ENCODE assay signal across 8 cellular contexts in genomic region chr16:56610017-56610608, GRCh38. TPM values are rescaled to one million over a fixed set of nuclear protein-coding genes. Genes with fewer than 3 reads are reported as not detected.
DNase-seq lines count a peak whose midpoint lies in the region; ATAC-seq and TF ChIP-seq lines count a peak whose summit lies in the region.

No MANE protein-coding gene starts in this region.

- no peaks in the 10 kb centered on the region for H3K36me3 Mint-ChIP-seq in activated CD8-positive, alpha-beta memory T cell treated with anti-CD3 and anti-CD28 coated beads, Interleukin-2, amount 10 ng/mL, durations not matched to agents 7 days and 5 days

- CTCF ChIA-PET in activated CD8-positive, alpha-beta memory T cell treated with anti-CD3 and anti-CD28 coated beads, Interleukin-2, amount 10 ng/mL, durations not matched to agents 7 days and 5 days (lab: Charles Lee) = interaction anchor here (0.8 to 2.7 kb wide), 3 partner anchors 9 to 92 kb away, joined by 3 to 10 read pairs (median 6); no protein-coding TSS in a partner anchor

- H3K79me2 ChIP-seq in osteoblast (ENCODE audit: insufficient read depth, low read length) = no peaks in the 10 kb centered on the region

- TF ChIP-seq EP300 in tibial nerve (IDR thresholded peaks at IDR 0.05) = peak; percentile 33 to 86

- H4K20me1 ChIP-seq in osteoblast (ENCODE audit: insufficient read depth, low read length) = no peaks in the 10 kb centered on the region

- H3K4me1 Mint-ChIP-seq in activated CD8-positive, alpha-beta memory T cell treated with anti-CD3 and anti-CD28 coated beads, Interleukin-2, amount 10 ng/mL, durations not matched to agents 7 days and 5 days = peaks cover 66% of the 10 kb centered on the region

- peak overlapping the region; percentile 94 for H3K27ac Mint-ChIP-seq in activated CD8-positive, alpha-beta memory T cell treated with anti-CD3 and anti-CD28 coated beads, Interleukin-2, amount 10 ng/mL, durations not matched to agents 7 days and 5 days

- H3K27me3 ChIP-seq in osteoblast (ENCODE audit: insufficient read depth, low read length) (no peaks in the 10 kb centered on the region), tibial nerve (no peaks in the 10 kb centered on the region)

- TF ChIP-seq CTCF in osteoblast (IDR thresholded peaks at IDR 0.05; ENCODE audit: extremely low read depth, low read depth, low read length) = no peak
- TF ChIP-seq CTCF in tibial nerve (IDR thresholded peaks at IDR 0.05) = no peak

- peak; percentile 17 for ATAC-seq in activated CD8-positive, alpha-beta memory T cell treated with anti-CD3 and anti-CD28 coated beads, Interleukin-2, amount 10 ng/mL, durations not matched to agents 7 days and 5 days
- no peak for ATAC-seq in GM18511 (IDR thresholded peaks at IDR 0.05; ENCODE audit: unreplicated experiment)

- H3K4me3 ChIP-seq in osteoblast (ENCODE audit: insufficient read depth, low read length) (peak overlapping the region; percentile 79), tibial nerve (peak overlapping the region; percentile 62 to 69 (median 66))

- H3K4me2 ChIP-seq in osteoblast (ENCODE audit: insufficient read depth, low read length) = peak overlapping the region; percentile 83

- peak overlapping the region; percentile 11 for H2AFZ ChIP-seq in osteoblast (ENCODE audit: low read length)

- H3K36me3 ChIP-seq in osteoblast (ENCODE audit: insufficient read depth, low read length) (no peaks in the 10 kb centered on the region), tibial nerve (peaks cover 0 to 5% (median 0%) of the 10 kb centered on the region in 3 donors)

- H3K27me3 Mint-ChIP-seq in activated CD8-positive, alpha-beta memory T cell treated with anti-CD3 and anti-CD28 coated beads, Interleukin-2, amount 10 ng/mL, durations not matched to agents 7 days and 5 days = no peaks in the 10 kb centered on the region

- H3K4me3 Mint-ChIP-seq in activated CD8-positive, alpha-beta memory T cell treated with anti-CD3 and anti-CD28 coated beads, Interleukin-2, amount 10 ng/mL, durations not matched to agents 7 days and 5 days = peak overlapping the region; percentile 95

- DNase-seq in EL = peak; percentile 91
- DNase-seq in NCI-H226 = peak; percentile 65
- peak; percentile 75 for DNase-seq in activated CD8-positive, alpha-beta memory T cell treated with anti-CD3 and anti-CD28 coated beads, Interleukin-2, amount 10 ng/mL, durations not matched to agents 7 days and 5 days
- peak; percentile 52 to 64 for DNase-seq in erythroblast (lab: John Stamatoyannopoulos, UW)
- peak; percentile 86 for DNase-seq in osteoblast (ENCODE audit: insufficient read length, low spot score, missing footprints)
- DNase-seq in tibial nerve (ENCODE audit: low spot score in 2 of 2) = peak in 1 of 2 donors; percentile 48
- no peak for DNase-seq in cerebellum (ENCODE audit: low spot score)

- no peaks in the 10 kb centered on the region for H3K9me3 Mint-ChIP-seq in activated CD8-positive, alpha-beta memory T cell treated with anti-CD3 and anti-CD28 coated beads, Interleukin-2, amount 10 ng/mL, durations not matched to agents 7 days and 5 days (ENCODE audit: low read depth)

- no peak for TF ChIP-seq POLR2A in erythroblast (IDR thresholded peaks at IDR 0.05; ENCODE audit: low read length)
- peak in 1 of 2 donors; percentile 32 for TF ChIP-seq POLR2A in tibial nerve (IDR thresholded peaks at IDR 0.05)

- H3K4me1 ChIP-seq in osteoblast (ENCODE audit: insufficient read depth, low read length) = peaks cover 82% of the 10 kb centered on the region
- peaks cover 0 to 64% (median 32%) of the 10 kb centered on the region in 4 donors for H3K4me1 ChIP-seq in tibial nerve

- no peaks in the 10 kb centered on the region for H3K9me3 ChIP-seq in osteoblast (ENCODE audit: low read depth, low read length)
- H3K9me3 ChIP-seq in tibial nerve = no peaks in the 10 kb centered on the region

- WGBS in tibial nerve, 2 donors = 12 to 16% methylated on average over 10 of the region's 10 CpGs

- H3K27ac ChIP-seq in osteoblast (ENCODE audit: low read depth, low read length) (peak overlapping the region; percentile 98), tibial nerve (peak overlapping the region; percentile 76 to 97 (median 93))

RNA-seq across cellular contexts. Expression of gene MT2A, which starts 1.7 kb away (rescaled TPM):
- 100 to 1,000 TPM; 121 to 125 TPM for total RNA-seq in activated CD8-positive, alpha-beta memory T cell treated with anti-CD3 and anti-CD28 coated beads, Interleukin-2, amount 10 ng/mL, durations not matched to agents 7 days and 5 days
- total RNA-seq in osteoblast (33.7 and 43.9 TPM in 2 replicates), tibial nerve (100 to 1,000 TPM; 154 to 612 (median 354) TPM), cerebellum (3.4 TPM)

RNA-seq across cellular contexts. Expression of gene MT1E, which starts 15.5 kb away (rescaled TPM):
- 10 to 100 TPM; 41.2 to 54.1 TPM for total RNA-seq in activated CD8-positive, alpha-beta memory T cell treated with anti-CD3 and anti-CD28 coated beads, Interleukin-2, amount 10 ng/mL, durations not matched to agents 7 days and 5 days
- total RNA-seq in osteoblast = 105 and 119 TPM in 2 replicates
- total RNA-seq in tibial nerve = 1,000 to 10,000 TPM in 1 of 4 donors, 100 to 1,000 TPM in 3; 229 to 1,068 (median 290) TPM
- 1.1 TPM for total RNA-seq in cerebellum

RNA-seq across cellular contexts. Expression of gene MT3, which starts 20.8 kb away (rescaled TPM):
- 1 to 10 TPM in 1 of 2 experiments, not detected in 1; 3.6 TPM for total RNA-seq in activated CD8-positive, alpha-beta memory T cell treated with anti-CD3 and anti-CD28 coated beads, Interleukin-2, amount 10 ng/mL, durations not matched to agents 7 days and 5 days
- total RNA-seq in osteoblast (not detected in 2 replicates), tibial nerve (100 to 1,000 TPM in 3 of 4 donors, 10 to 100 TPM in 1; 92.4 to 291 (median 156) TPM), cerebellum (7.5 TPM)

RNA-seq across cellular contexts. Expression of gene MT1M, which starts 22.3 kb away (rescaled TPM):
- not detected for total RNA-seq in activated CD8-positive, alpha-beta memory T cell treated with anti-CD3 and anti-CD28 coated beads, Interleukin-2, amount 10 ng/mL, durations not matched to agents 7 days and 5 days
- total RNA-seq in osteoblast (8.5 and 8.7 TPM in 2 replicates), tibial nerve (100 to 1,000 TPM in 1 of 4 donors, 10 to 100 TPM in 3; 38.5 to 103 (median 53.2) TPM), cerebellum (not detected)

RNA-seq across cellular contexts. Expression of gene MT1A, which starts 28.4 kb away (rescaled TPM):
- total RNA-seq in activated CD8-positive, alpha-beta memory T cell treated with anti-CD3 and anti-CD28 coated beads, Interleukin-2, amount 10 ng/mL, durations not matched to agents 7 days and 5 days = under 1 TPM in 1 of 2 experiments, not detected in 1; 0.91 TPM
- total RNA-seq in osteoblast = 0.59 TPM in 1 of 2 replicates, not detected in the other
- total RNA-seq in tibial nerve = 100 to 1,000 TPM in 1 of 4 donors, 10 to 100 TPM in 2, not detected in 1; 18.8 to 365 (median 93.3) TPM
- total RNA-seq in cerebellum = not detected

Comparison
In these comparisons a context has a peak if more than half of its experiments do, and no peak if none do; other contexts are left out.
1. RNA of gene MT1E, which starts 15.5 kb away (total RNA-seq): 229 to 1,068 TPM in tibial nerve, 105 to 119 TPM in osteoblast and 41.2 to 54.1 TPM in activated CD8-positive, alpha-beta memory T cell treated with anti-CD3 and anti-CD28 coated beads, Interleukin-2, amount 10 ng/mL, durations not matched to agents 7 days and 5 days; 1.1 TPM in cerebellum (single experiment); every median in the first group is over 10 times any median in the second.
2. RNA of gene MT3, which starts 20.8 kb away (total RNA-seq): 92.4 to 291 TPM in tibial nerve; 7.5 TPM in cerebellum (single experiment), 3.6 TPM in activated CD8-positive, alpha-beta memory T cell treated with anti-CD3 and anti-CD28 coated beads, Interleukin-2, amount 10 ng/mL, durations not matched to agents 7 days and 5 days and not detected in osteoblast; every median in the first group is over 10 times any median in the second.